In genomic region chr20:56454754-56455153, GRCh38 we compare ENCODE assay signal across 10 cellular contexts. TPM values are rescaled to one million over a fixed set of nuclear protein-coding genes. Genes with fewer than 3 reads are reported as not detected.
DNase-seq lines count a peak whose midpoint lies in the region; ATAC-seq and TF ChIP-seq lines count a peak whose summit lies in the region.
"Had no signal": no experiment of that assay in that cellular context is flagged by ENCODE, and none has a peak within 500 bp of the region (broad histone marks: within the 10 kb centered on the region; RNA-seq: fewer than 3 reads in every experiment).

No MANE protein-coding gene starts in this region.

- no peak for DNase-seq in activated naive CD4-positive, alpha-beta T cell (lab: John Stamatoyannopoulos, UW)
- DNase-seq in stimulated activated naive CD8-positive, alpha-beta T cell treated with anti-CD3 and anti-CD28 coated beads, Interleukin-15, Interleukin-2, amounts not matched to agents 100 U/mL and 50 U/mL, for 24 hours = no peak
- no peak for DNase-seq in colonic mucosa
- no peak for DNase-seq in HT-29 (ENCODE audit: low spot score)
- no peak for DNase-seq in mesenteric fat pad (ENCODE audit: low spot score)
- DNase-seq: ovary had no signal

- intact Hi-C loops in colonic mucosa (cut with DNase I) = no loop called here

- peaks cover 11% of the 10 kb centered on the region for H3K4me1 Mint-ChIP-seq in activated naive CD4-positive, alpha-beta T cell treated with anti-CD3 and anti-CD28 coated beads, Interleukin-2, amount 50 U/mL, for 24 hours

- H3K4me3 Mint-ChIP-seq in activated naive CD4-positive, alpha-beta T cell treated with anti-CD3 and anti-CD28 coated beads, Interleukin-2, amount 50 U/mL, for 24 hours = no peak overlapping the region

- H3K9me3 Mint-ChIP-seq in activated naive CD4-positive, alpha-beta T cell treated with anti-CD3 and anti-CD28 coated beads, Interleukin-2, amount 50 U/mL, for 24 hours = no peaks in the 10 kb centered on the region
- H3K9me3 Mint-ChIP-seq: activated naive CD4-positive, alpha-beta T cell treated with anti-CD3 and anti-CD28 coated beads, Interleukin-2, amount 50 U/mL, for 72 hours had no signal

- H3K36me3 Mint-ChIP-seq in activated naive CD4-positive, alpha-beta T cell treated with anti-CD3 and anti-CD28 coated beads, Interleukin-2, amount 50 U/mL, for 24 hours = peaks cover 7% of the 10 kb centered on the region

- ATAC-seq in GM21717 (IDR thresholded peaks at IDR 0.05; ENCODE audit: unreplicated experiment) (peak; percentile 55), HG03442 (IDR thresholded peaks at IDR 0.05; ENCODE audit: unreplicated experiment) (peak; percentile 89)
- peak; percentile 92 for ATAC-seq in stimulated activated naive CD8-positive, alpha-beta T cell treated with anti-CD3 and anti-CD28 coated beads, Interleukin-15, Interleukin-2, amounts not matched to agents 100 U/mL and 50 U/mL, for 24 hours

- H3K36me3 ChIP-seq in colonic mucosa = no peaks in the 10 kb centered on the region
- H3K36me3 ChIP-seq: ovary had no signal

- H3K4me1 ChIP-seq in colonic mucosa = no peaks in the 10 kb centered on the region

- H3K9me3 ChIP-seq in colonic mucosa = no peaks in the 10 kb centered on the region
- H3K9me3 ChIP-seq: ovary had no signal

- H3K27ac Mint-ChIP-seq in activated naive CD4-positive, alpha-beta T cell treated with anti-CD3 and anti-CD28 coated beads, Interleukin-2, amount 50 U/mL, for 24 hours = peak overlapping the region; percentile 74

- no peaks in the 10 kb centered on the region for H3K27me3 Mint-ChIP-seq in activated naive CD4-positive, alpha-beta T cell treated with anti-CD3 and anti-CD28 coated beads, Interleukin-2, amount 50 U/mL, for 24 hours

- H3K27ac ChIP-seq in colonic mucosa = no peak overlapping the region
- H3K27ac ChIP-seq: ovary had no signal

- no peak overlapping the region for H3K4me3 ChIP-seq in colonic mucosa
- H3K4me3 ChIP-seq: ovary had no signal

- H3K9ac ChIP-seq in colonic mucosa (ENCODE audit: low read depth in 2 of 2, low read length in 2 of 2) = no peak overlapping the region

- TF ChIP-seq CTCF in colonic mucosa (IDR thresholded peaks at IDR 0.05) = no peak

- H3K27me3 ChIP-seq in colonic mucosa = no peaks in the 10 kb centered on the region
- H3K27me3 ChIP-seq: ovary had no signal

RNA-seq across cellular contexts. Expression of gene RTF2, which starts 13.7 kb away (rescaled TPM):
- total RNA-seq in colonic mucosa = 10 to 100 TPM; 67.3 to 80.8 TPM
- total RNA-seq in HT-29 (2014; rRNA removed; shearing (Covaris generic)) = 77.0 and 86.0 TPM in 2 replicates
- total RNA-seq in mesenteric fat pad = 80.6 TPM

RNA-seq across cellular contexts. Expression of gene CASS4, which starts 42.7 kb away (rescaled TPM):
- total RNA-seq in colonic mucosa (under 1 TPM; 0.17 to 0.98 TPM), mesenteric fat pad (3.1 TPM)
- 0.05 TPM in 1 of 2 replicates, not detected in the other for total RNA-seq in HT-29 (2014; rRNA removed; shearing (Covaris generic))
